Comparison of ENCODE assay signal across 20 cellular contexts in the genomic region with DNA sequence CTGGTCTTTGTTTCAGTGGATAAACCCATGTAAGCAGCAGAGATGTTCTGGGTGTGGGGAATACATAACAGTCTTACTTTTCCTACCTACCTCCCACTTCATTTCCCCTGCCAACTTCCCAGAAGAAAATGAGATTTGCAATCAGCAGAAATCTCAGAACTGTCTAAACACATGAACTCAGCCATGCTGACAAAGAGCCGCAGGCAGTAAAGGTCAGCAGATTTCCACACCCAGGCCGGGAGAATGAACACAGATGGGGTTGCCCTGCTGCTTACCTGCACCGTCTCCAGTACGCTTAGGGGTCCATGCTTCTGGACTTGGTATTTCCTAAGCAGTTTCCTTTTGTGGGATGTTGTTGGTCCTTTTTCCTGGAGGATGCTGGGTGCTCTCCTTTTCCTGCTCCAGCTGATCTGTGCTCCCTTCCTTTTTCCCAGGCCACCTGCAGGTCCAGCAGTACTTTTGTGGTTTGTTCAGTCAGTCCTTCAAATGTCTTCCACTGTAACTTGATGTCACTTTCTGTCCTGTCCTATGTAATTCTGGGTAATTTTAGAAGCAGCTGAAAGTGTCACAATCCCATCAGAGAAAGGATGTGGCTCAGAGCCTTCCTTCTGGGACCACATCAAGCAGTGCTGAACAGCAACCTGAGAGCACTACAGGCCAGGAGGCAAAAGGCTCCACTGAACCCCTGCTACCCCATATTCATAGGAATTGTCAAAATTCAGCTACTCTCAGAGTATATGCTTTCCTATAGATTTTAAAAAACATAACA.
DNase-seq lines count a peak whose midpoint lies in the region; ATAC-seq and TF ChIP-seq lines count a peak whose summit lies in the region.
"Had no signal": no experiment of that assay in that cellular context is flagged by ENCODE, and none has a peak within 500 bp of the region (broad histone marks: within the 10 kb centered on the region; RNA-seq: fewer than 3 reads in every experiment).

No MANE protein-coding gene starts in this region.

- H3K4me3 ChIP-seq in DND-41 (ENCODE audit: low read depth in 1 of 2, low read length in 2 of 2), result no peak overlapping the region
- H3K4me3 ChIP-seq: A549 had no signal

- POLR2A ChIA-PET in activated CD4-positive, alpha-beta T cell treated with anti-CD3 and anti-CD28 coated beads, Interleukin-2, amount 10 ng/mL, durations not matched to agents 7 days and 5 days (lab: Charles Lee), result no interaction called here
- POLR2A ChIA-PET in activated CD8-positive, alpha-beta T cell treated with anti-CD3 and anti-CD28 coated beads, Interleukin-2, amount 10 ng/mL, durations not matched to agents 7 days and 5 days (lab: Charles Lee), result no interaction called here

- H3K27me3 ChIP-seq in DND-41 (ENCODE audit: insufficient read depth, low read length, poor library complexity), result no peaks in the 10 kb centered on the region

- H3K4me3 Mint-ChIP-seq in activated CD4-positive, alpha-beta T cell treated with anti-CD3 and anti-CD28 coated beads, Interleukin-2, amount 10 ng/mL, durations not matched to agents 7 days and 5 days, result no peak overlapping the region
- no peak overlapping the region for H3K4me3 Mint-ChIP-seq in activated CD8-positive, alpha-beta T cell treated with anti-CD3 and anti-CD28 coated beads, Interleukin-2, amount 10 ng/mL, durations not matched to agents 7 days and 5 days
- H3K4me3 Mint-ChIP-seq: CD8-positive, alpha-beta memory T cell had no signal

- DNase-seq in activated CD4-positive, alpha-beta T cell treated with anti-CD3 and anti-CD28 coated beads, Interleukin-2, amount 10 ng/mL, durations not matched to agents 7 days and 5 days, result peak; percentile 46
- no peak for DNase-seq in activated CD4-positive, alpha-beta T cell treated with anti-CD3 and anti-CD28 coated beads for 1 hour
- DNase-seq in DND-41, result peak; percentile 58
- DNase-seq in activated CD8-positive, alpha-beta T cell treated with anti-CD3 and anti-CD28 coated beads, Interleukin-2, amount 10 ng/mL, durations not matched to agents 7 days and 5 days, result peak; percentile 65
- DNase-seq in renal cortical epithelial cell (ENCODE audit: low read depth), result peak; percentile 29
- DNase-seq in NCI-H1092 treated with DMSO at 0.1 percent for 48 hours (lab: John Stamatoyannopoulos, UW), result no peak
- no peak for DNase-seq in stimulated activated CD4-positive, alpha-beta T cell treated with anti-CD3 and anti-CD28 coated beads, Interleukin-12 subunit alpha, Interleukin-12 subunit beta, amount 100 ng/mL, for 4 hours
- DNase-seq: CD8-positive, alpha-beta memory T cell; DMS53; GOT3; NCI-H1048; NCI-H1436 treated with DMSO at 0.1 percent for 48 hours; NCI-H2029; NCI-H2171 treated with DMSO at 0.1 percent for 48 hours; NCI-H446 treated with DMSO at 0.1 percent for 48 hours had no signal

- H3K36me3 Mint-ChIP-seq in activated CD4-positive, alpha-beta T cell treated with anti-CD3 and anti-CD28 coated beads, Interleukin-2, amount 10 ng/mL, durations not matched to agents 7 days and 5 days (ENCODE audit: low read depth), result no peaks in the 10 kb centered on the region
- H3K36me3 Mint-ChIP-seq in activated CD8-positive, alpha-beta T cell treated with anti-CD3 and anti-CD28 coated beads, Interleukin-2, amount 10 ng/mL, durations not matched to agents 7 days and 5 days (ENCODE audit: low read depth), result no peaks in the 10 kb centered on the region

- no peaks in the 10 kb centered on the region for H3K36me3 ChIP-seq in DND-41 (ENCODE audit: insufficient read depth, low read length)

- no peaks in the 10 kb centered on the region for H4K20me1 ChIP-seq in DND-41 (ENCODE audit: insufficient read depth, low read length)

- H3K4me1 Mint-ChIP-seq in activated CD4-positive, alpha-beta T cell treated with anti-CD3 and anti-CD28 coated beads, Interleukin-2, amount 10 ng/mL, durations not matched to agents 7 days and 5 days, result peaks cover 35% of the 10 kb centered on the region
- H3K4me1 Mint-ChIP-seq in activated CD8-positive, alpha-beta T cell treated with anti-CD3 and anti-CD28 coated beads, Interleukin-2, amount 10 ng/mL, durations not matched to agents 7 days and 5 days (ENCODE audit: low read depth), result peaks cover 45% of the 10 kb centered on the region

- no peak overlapping the region for H3K4me2 ChIP-seq in DND-41 (ENCODE audit: insufficient read depth, low read length)
- H3K4me2 ChIP-seq: A549, KMS-11 had no signal

- no peak overlapping the region for H3K27ac Mint-ChIP-seq in activated CD4-positive, alpha-beta T cell treated with anti-CD3 and anti-CD28 coated beads, Interleukin-2, amount 10 ng/mL, durations not matched to agents 7 days and 5 days
- H3K27ac Mint-ChIP-seq in activated CD8-positive, alpha-beta T cell treated with anti-CD3 and anti-CD28 coated beads, Interleukin-2, amount 10 ng/mL, durations not matched to agents 7 days and 5 days, result peak overlapping the region; percentile 70
- H3K27ac Mint-ChIP-seq: CD8-positive, alpha-beta memory T cell had no signal

- H3K9ac ChIP-seq in DND-41 (ENCODE audit: low read depth, low read length), result no peak overlapping the region
- H3K9ac ChIP-seq: KMS-11 had no signal

- no peaks in the 10 kb centered on the region; the same call in 1 of the 2 replicates for H3K4me1 ChIP-seq in DND-41 (ENCODE audit: insufficient read depth, low read length)
- H3K4me1 ChIP-seq: A549 had no signal

- peaks cover 2% of the 10 kb centered on the region for H3K27me3 Mint-ChIP-seq in activated CD4-positive, alpha-beta T cell treated with anti-CD3 and anti-CD28 coated beads, Interleukin-2, amount 10 ng/mL, durations not matched to agents 7 days and 5 days
- H3K27me3 Mint-ChIP-seq in activated CD8-positive, alpha-beta T cell treated with anti-CD3 and anti-CD28 coated beads, Interleukin-2, amount 10 ng/mL, durations not matched to agents 7 days and 5 days (ENCODE audit: low read depth), result peaks cover 6% of the 10 kb centered on the region

- no peaks in the 10 kb centered on the region for H3K79me2 ChIP-seq in DND-41 (ENCODE audit: insufficient read depth, low read length)

- H3K9me3 ChIP-seq in DND-41 (ENCODE audit: insufficient read depth, low read length, severe bottlenecking), result no peaks in the 10 kb centered on the region
- H3K9me3 ChIP-seq: A549 had no signal

- CTCF ChIA-PET in activated CD4-positive, alpha-beta T cell treated with anti-CD3 and anti-CD28 coated beads, Interleukin-2, amount 10 ng/mL, durations not matched to agents 7 days and 5 days (lab: Charles Lee), result interaction anchor here (1.0 kb wide), 1 partner anchor 12 kb away, joined by 3 read pairs; no protein-coding TSS in a partner anchor
- CTCF ChIA-PET in activated CD8-positive, alpha-beta T cell treated with anti-CD3 and anti-CD28 coated beads, Interleukin-2, amount 10 ng/mL, durations not matched to agents 7 days and 5 days (lab: Charles Lee), result no interaction called here

- H3K9me3 Mint-ChIP-seq in activated CD4-positive, alpha-beta T cell treated with anti-CD3 and anti-CD28 coated beads, Interleukin-2, amount 10 ng/mL, durations not matched to agents 7 days and 5 days, result no peaks in the 10 kb centered on the region
- H3K9me3 Mint-ChIP-seq in activated CD8-positive, alpha-beta T cell treated with anti-CD3 and anti-CD28 coated beads, Interleukin-2, amount 10 ng/mL, durations not matched to agents 7 days and 5 days (ENCODE audit: insufficient read depth), result no peaks in the 10 kb centered on the region
- H3K9me3 Mint-ChIP-seq: CD8-positive, alpha-beta memory T cell had no signal

- no peak overlapping the region for H2AFZ ChIP-seq in DND-41 (ENCODE audit: low read depth, low read length)

- TF ChIP-seq CTCF in DND-41 (IDR thresholded peaks at IDR 0.05; ENCODE audit: borderline replicate concordance, extremely low read depth, low read length, poor library complexity, severe bottlenecking), result no peak

- no peak overlapping the region for H3K27ac ChIP-seq in DND-41 (ENCODE audit: low read length)
- H3K27ac ChIP-seq: A549, KMS-11 had no signal

- ATAC-seq in DND-41 (ENCODE audit: insufficient read depth, low read depth) (peak; percentile 98), HG03095 (IDR thresholded peaks at IDR 0.05; ENCODE audit: unreplicated experiment) (no peak)
- peak; percentile 88 for ATAC-seq in activated CD8-positive, alpha-beta T cell treated with anti-CD3 and anti-CD28 coated beads, Interleukin-2, amount 10 ng/mL, durations not matched to agents 7 days and 5 days
- ATAC-seq: A549, HepG2, Panc1 had no signal

Comparison
In these comparisons a context has a peak if more than half of its experiments do, and no peak if none do; other contexts are left out.
1. DNase-seq: peak in activated CD4-positive, alpha-beta T cell treated with anti-CD3 and anti-CD28 coated beads, Interleukin-2, amount 10 ng/mL, durations not matched to agents 7 days and 5 days (single experiment), DND-41 (single experiment), activated CD8-positive, alpha-beta T cell treated with anti-CD3 and anti-CD28 coated beads, Interleukin-2, amount 10 ng/mL, durations not matched to agents 7 days and 5 days (single experiment) and renal cortical epithelial cell (single experiment); none in activated CD4-positive, alpha-beta T cell treated with anti-CD3 and anti-CD28 coated beads for 1 hour (single experiment), NCI-H1092 treated with DMSO at 0.1 percent for 48 hours (single experiment) and stimulated activated CD4-positive, alpha-beta T cell treated with anti-CD3 and anti-CD28 coated beads, Interleukin-12 subunit alpha, Interleukin-12 subunit beta, amount 100 ng/mL, for 4 hours (single experiment).